ENCODE assay signal across 8 cellular contexts in the genomic region with DNA sequence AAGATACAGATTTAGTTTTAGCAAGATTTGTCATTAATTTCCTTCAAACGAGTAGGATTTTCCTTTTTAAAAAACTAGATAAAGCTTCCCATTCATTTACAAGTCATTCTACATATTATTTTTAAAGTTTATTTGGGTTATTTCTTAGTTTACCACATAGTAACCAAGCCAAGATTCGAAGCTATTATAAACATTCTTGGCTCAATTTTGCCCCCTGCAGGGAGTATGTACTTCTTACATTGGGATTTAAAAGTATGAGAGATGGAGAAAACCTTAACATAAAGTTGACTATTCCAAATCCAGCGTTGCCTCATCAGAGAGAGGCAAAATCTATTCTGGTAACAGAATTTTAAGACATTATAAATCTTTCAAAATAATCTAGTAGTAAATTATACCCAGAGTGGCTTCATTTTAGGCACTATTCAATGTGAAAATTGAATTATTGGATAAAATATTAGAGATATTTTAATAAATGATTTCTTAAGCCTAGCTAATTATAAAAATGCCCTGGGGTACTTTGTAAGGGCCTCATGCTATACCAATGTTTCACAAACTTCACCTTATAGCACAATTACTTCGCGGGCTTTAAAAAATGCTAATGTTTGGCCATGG. TPM values are rescaled to one million over a fixed set of nuclear protein-coding genes. Genes with fewer than 3 reads are reported as not detected.
DNase-seq lines count a peak whose midpoint lies in the region; ATAC-seq, FAIRE-seq and TF ChIP-seq lines count a peak whose summit lies in the region.

No MANE protein-coding gene starts in this region.

- H3K36me3 Mint-ChIP-seq in type B pancreatic cell: peaks cover 48% of the 10 kb centered on the region

- no peak for ATAC-seq in gastroesophageal sphincter

- TF ChIP-seq EP300 in gastroesophageal sphincter (IDR thresholded peaks at IDR 0.05): no peak

- peak; percentile 4 for FAIRE-seq in GM19239 (lab: Jason Lieb, UNC)

- peak; percentile 16 for DNase-seq in AG09319 (ENCODE audit: extremely low read depth, low read depth)
- no peak for DNase-seq in GM19239 (ENCODE audit: insufficient read length, low spot score)
- peak; percentile 69 for DNase-seq in RKO (ENCODE audit: low spot score)
- DNase-seq in type B pancreatic cell (ENCODE audit: extremely low spot score, unreplicated experiment): no peak
- no peak for DNase-seq in amniotic stem cell (lab: John Stamatoyannopoulos, UW)
- DNase-seq in COLO668 (lab: John Stamatoyannopoulos, UW; ENCODE audit: unreplicated experiment): no peak
- no peak for DNase-seq in activated naive CD4-positive, alpha-beta T cell (lab: John Stamatoyannopoulos, UW)

- no peak overlapping the region for H3K4me3 Mint-ChIP-seq in type B pancreatic cell

- H3K27ac Mint-ChIP-seq in type B pancreatic cell: no peak overlapping the region

- TF ChIP-seq CTCF in AG09319 (IDR thresholded peaks at IDR 0.05; ENCODE audit: low read depth, low read length): peak; percentile 35
- TF ChIP-seq CTCF in gastroesophageal sphincter (IDR thresholded peaks at IDR 0.05): peak; percentile 39 to 67 (median 58)
- peak; percentile 71 for TF ChIP-seq CTCF in type B pancreatic cell (conservative IDR thresholded peaks at IDR 0.05)

- peaks cover 0 to 4% (median 0%) of the 10 kb centered on the region in 3 donors for H3K9me3 ChIP-seq in gastroesophageal sphincter

- H3K27ac ChIP-seq in gastroesophageal sphincter: no peak overlapping the region

- no peak overlapping the region for H3K4me3 ChIP-seq in gastroesophageal sphincter

- WGBS in gastroesophageal sphincter (ENCODE audit: low coverage in 1 of 2), 2 donors: 37 to 41% methylated on average over 5 of the region's 5 CpGs

- no peaks in the 10 kb centered on the region for H3K36me3 ChIP-seq in gastroesophageal sphincter

- no peaks in the 10 kb centered on the region for H3K27me3 Mint-ChIP-seq in type B pancreatic cell

- peaks cover 7% of the 10 kb centered on the region for H3K4me1 Mint-ChIP-seq in type B pancreatic cell (ENCODE audit: unreplicated experiment)

- peaks cover 0 to 6% (median 0%) of the 10 kb centered on the region in 3 donors for H3K4me1 ChIP-seq in gastroesophageal sphincter

- TF ChIP-seq POLR2A in gastroesophageal sphincter (IDR thresholded peaks at IDR 0.05): no peak

- H3K9me3 Mint-ChIP-seq in type B pancreatic cell: peaks cover 13% of the 10 kb centered on the region

- H3K27me3 ChIP-seq in gastroesophageal sphincter: no peaks in the 10 kb centered on the region

RNA-seq across cellular contexts. Expression of a gene that starts 39.1 kb away (rescaled TPM):
- total RNA-seq in gastroesophageal sphincter: 10 to 100 TPM in 1 of 4 donors, 1 to 10 TPM in 3; 5.3 to 19.4 (median 7.5) TPM
- total RNA-seq in type B pancreatic cell (ENCODE audit: low replicate concordance): 62.5 and 186 TPM in 2 replicates

Comparison
In these comparisons a context has a peak if more than half of its experiments do, and no peak if none do; other contexts are left out.
1. DNase-seq: peak in AG09319 (single experiment) and RKO (single experiment); none in GM19239 (single experiment), type B pancreatic cell (single experiment), amniotic stem cell (single experiment), COLO668 (single experiment) and activated naive CD4-positive, alpha-beta T cell (0 of 4).
2. Peak in every context shown above with its lines, with median percentiles within 50 percentile points of each other: CTCF ChIP-seq.